In the genomic region with DNA sequence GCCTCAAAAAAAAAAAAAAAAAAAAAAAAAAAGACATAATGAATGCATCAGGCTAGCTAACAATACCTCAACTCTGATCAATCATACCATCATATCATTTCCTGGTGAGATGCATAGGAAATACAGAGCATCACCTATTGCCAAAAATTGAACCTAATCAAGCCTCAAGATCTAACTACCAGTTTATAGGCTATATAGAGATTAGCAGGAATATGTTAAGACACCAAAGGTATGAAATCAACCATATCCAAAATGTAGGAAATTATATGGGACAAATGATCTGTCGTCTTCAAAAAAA, we compare ENCODE assay signal across 8 cellular contexts.
DNase-seq lines count a peak whose midpoint lies in the region; TF ChIP-seq lines count a peak whose summit lies in the region.

No MANE protein-coding gene starts in this region.

- H3K27ac ChIP-seq in MM.1S (ENCODE audit: low read length), result no peak overlapping the region

- H3K27me3 ChIP-seq in MM.1S (replicated peaks; ENCODE audit: insufficient read depth, low read length), result no peaks in the 10 kb centered on the region

- H3K9me2 ChIP-seq in MM.1S (replicated peaks; ENCODE audit: insufficient read depth, low read length), result no peaks in the 10 kb centered on the region

- H3F3A ChIP-seq in MM.1S (ENCODE audit: insufficient read depth, low read length), result no peaks in the 10 kb centered on the region

- DNase-seq in MM.1S (no peak), epithelial cell of esophagus (ENCODE audit: low read depth) (no peak), pons (ENCODE audit: low spot score) (peak; percentile 45), SKM-1 treated with dmso at 0.1 percent for 144 hours (lab: John Stamatoyannopoulos, UW; ENCODE audit: unreplicated experiment) (no peak), T1000 (lab: John Stamatoyannopoulos, UW) (no peak), GM03348 (ENCODE audit: low spot score) (no peak), NCI-H82 treated with DMSO at 0.1 percent for 48 hours (lab: John Stamatoyannopoulos, UW; ENCODE audit: unreplicated experiment) (no peak)

- TF ChIP-seq CTCF in GM12875 (IDR thresholded peaks at IDR 0.05; ENCODE audit: borderline replicate concordance, insufficient read depth, low read depth, low read length), result no peak
- no peak for TF ChIP-seq CTCF in MM.1S (IDR thresholded peaks at IDR 0.05; ENCODE audit: low read length)
- no peak for TF ChIP-seq CTCF in epithelial cell of esophagus (IDR thresholded peaks at IDR 0.05; ENCODE audit: insufficient read depth, low read depth, low read length, missing control alignments)

- H3K4me2 ChIP-seq in MM.1S (ENCODE audit: low read depth, low read length), result peak overlapping the region; percentile 92

- no peaks in the 10 kb centered on the region for H4K20me1 ChIP-seq in MM.1S (ENCODE audit: insufficient read depth, low read length)

- H3K9me3 ChIP-seq in MM.1S (replicated peaks; ENCODE audit: insufficient read depth, low read length), result no peaks in the 10 kb centered on the region

- peaks cover 6% of the 10 kb centered on the region for H3K4me1 ChIP-seq in MM.1S (ENCODE audit: low read length)

- no peaks in the 10 kb centered on the region for H3K36me3 ChIP-seq in MM.1S (replicated peaks; ENCODE audit: insufficient read depth, low read length)

- H3K9ac ChIP-seq in MM.1S (ENCODE audit: low read length), result peak overlapping the region; percentile 82

- peak overlapping the region; percentile 84 for H2AFZ ChIP-seq in MM.1S (ENCODE audit: low read length)

- H3K4me3 ChIP-seq in GM12875 (ENCODE audit: low read depth, low read length) (peak overlapping the region; percentile 94), MM.1S (ENCODE audit: low read length) (peak overlapping the region; percentile 96), epithelial cell of esophagus (ENCODE audit: low read length) (peak overlapping the region; percentile 98)

- H3K79me2 ChIP-seq in MM.1S (ENCODE audit: low read length), result peaks cover 32% of the 10 kb centered on the region
